12 cellular contexts compared by ENCODE assay signal in the genomic region with DNA sequence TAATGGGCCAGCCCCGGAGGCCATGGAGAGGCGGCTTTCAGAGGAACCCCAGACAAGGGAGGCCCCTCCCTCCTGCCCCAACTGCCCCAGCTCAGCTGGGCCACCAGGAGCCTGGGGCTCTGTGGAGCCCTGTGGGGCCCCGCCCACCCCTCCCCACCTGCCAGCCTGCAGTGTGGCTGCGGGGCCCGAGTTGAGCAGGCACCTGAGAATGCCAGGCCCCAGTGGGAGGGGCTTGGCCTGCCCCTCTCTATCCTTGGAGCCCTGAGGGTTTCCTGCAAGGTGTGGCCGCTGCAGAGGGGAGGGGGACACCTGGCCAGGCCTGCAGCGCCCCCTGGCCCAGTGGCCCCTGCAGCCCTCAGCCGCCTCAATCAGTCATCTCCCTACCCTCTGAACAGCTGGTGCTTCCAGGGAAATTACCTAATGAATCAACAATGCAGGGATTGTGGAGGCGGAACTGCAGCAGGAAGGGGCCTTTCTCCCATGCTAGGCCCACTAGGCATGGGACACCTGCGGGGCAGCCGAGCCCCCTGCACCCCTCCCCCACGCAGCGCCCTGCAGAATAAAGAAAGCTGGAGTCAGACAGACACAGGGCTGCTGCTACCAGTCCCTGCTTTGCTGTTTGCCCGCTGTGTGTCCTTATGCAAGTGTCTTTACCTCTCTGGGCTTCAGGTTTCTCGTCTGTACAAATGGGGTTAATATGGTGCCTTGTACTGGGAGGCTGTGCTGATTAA. TPM values are rescaled to one million over a fixed set of nuclear protein-coding genes. Genes with fewer than 3 reads are reported as not detected.
DNase-seq lines count a peak whose midpoint lies in the region; ATAC-seq and TF ChIP-seq lines count a peak whose summit lies in the region.
"Had no signal": no experiment of that assay in that cellular context is flagged by ENCODE, and none has a peak within 500 bp of the region (broad histone marks: within the 10 kb centered on the region; RNA-seq: fewer than 3 reads in every experiment).

No MANE protein-coding gene starts in this region.

- H3K36me3 Mint-ChIP-seq in nephron progenitor cell (ENCODE audit: low read depth), result no peaks in the 10 kb centered on the region
- H3K36me3 Mint-ChIP-seq in naive thymus-derived CD4-positive, alpha-beta T cell, result no peaks in the 10 kb centered on the region
- H3K36me3 Mint-ChIP-seq: memory B cell had no signal

- TF ChIP-seq CTCF in nephron progenitor cell (IDR thresholded peaks at IDR 0.05), result no peak

- no peaks in the 10 kb centered on the region for H3K79me1 ChIP-seq in mesenchymal stem cell (replicated peaks; ENCODE audit: low read length, poor library complexity, severe bottlenecking)

- ATAC-seq in GM18861 (IDR thresholded peaks at IDR 0.05; ENCODE audit: unreplicated experiment), result no peak
- no peak for ATAC-seq in naive thymus-derived CD4-positive, alpha-beta T cell
- ATAC-seq: activated CD4-positive, alpha-beta T cell treated with anti-CD3 and anti-CD28 coated beads for 36 hours had no signal

- H3K4me1 ChIP-seq in mesenchymal stem cell (ENCODE audit: control insufficient read depth, insufficient read depth, low read depth, low read length), result peaks cover 25% of the 10 kb centered on the region
- no peaks in the 10 kb centered on the region for H3K4me1 ChIP-seq in naive thymus-derived CD4-positive, alpha-beta T cell (ENCODE audit: control insufficient read depth in 2 of 2, insufficient read depth in 2 of 2, low read length in 2 of 2)

- intact Hi-C loops in naive thymus-derived CD4-positive, alpha-beta T cell (cut with micrococcal nuclease), result no loop called here

- no peak overlapping the region for H3K27ac Mint-ChIP-seq in nephron progenitor cell
- no peak overlapping the region for H3K27ac Mint-ChIP-seq in naive thymus-derived CD4-positive, alpha-beta T cell
- H3K27ac Mint-ChIP-seq: activated CD4-positive, alpha-beta T cell treated with anti-CD3 and anti-CD28 coated beads for 36 hours; memory B cell; stimulated activated naive CD8-positive, alpha-beta T cell treated with anti-CD3 and anti-CD28 coated beads, Interleukin-15, amount 100 ng/mL, for 72 hours had no signal

- H4K91ac ChIP-seq in mesenchymal stem cell (ENCODE audit: low read length), result no peak overlapping the region

- no peak overlapping the region for H3K4me3 ChIP-seq in mesenchymal stem cell (ENCODE audit: insufficient read depth in 1 of 2, low read depth in 1 of 2, low read length in 2 of 2)
- no peak overlapping the region for H3K4me3 ChIP-seq in naive thymus-derived CD4-positive, alpha-beta T cell (ENCODE audit: low read length)
- H3K4me3 ChIP-seq: Peyer's patch had no signal

- no peak overlapping the region for H2AFZ ChIP-seq in mesenchymal stem cell (ENCODE audit: low read depth, low read length)

- no peak overlapping the region for H3K23ac ChIP-seq in mesenchymal stem cell (ENCODE audit: low read length in 2 of 2)

- no peak overlapping the region for H2BK12ac ChIP-seq in mesenchymal stem cell (ENCODE audit: low read length in 2 of 2)

- H3K9me3 Mint-ChIP-seq in nephron progenitor cell, result no peaks in the 10 kb centered on the region
- H3K9me3 Mint-ChIP-seq in naive thymus-derived CD4-positive, alpha-beta T cell, result no peaks in the 10 kb centered on the region
- H3K9me3 Mint-ChIP-seq: memory B cell; stimulated activated naive CD8-positive, alpha-beta T cell treated with anti-CD3 and anti-CD28 coated beads, Interleukin-15, amount 100 ng/mL, for 72 hours had no signal

- WGBS in mesenchymal stem cell, result 26% methylated on average over 13 of the region's 15 CpGs

- H3K14ac ChIP-seq in mesenchymal stem cell (ENCODE audit: low read length in 2 of 2), result no peak overlapping the region

- peak overlapping the region; percentile 40 for H3K4me2 ChIP-seq in mesenchymal stem cell (ENCODE audit: low read length, poor library complexity, severe bottlenecking)

- H2BK120ac ChIP-seq in mesenchymal stem cell (ENCODE audit: low read depth, low read length), result no peak overlapping the region

- H3K27me3 ChIP-seq in mesenchymal stem cell (ENCODE audit: control insufficient read depth in 1 of 2, insufficient read depth in 1 of 2, low read length in 2 of 2), result peaks cover 61 to 82% of the 10 kb centered on the region in 2 experiments
- peaks cover 0 to 7% of the 10 kb centered on the region in 2 donors for H3K27me3 ChIP-seq in naive thymus-derived CD4-positive, alpha-beta T cell (ENCODE audit: control insufficient read depth in 2 of 2, insufficient read depth in 2 of 2, low read length in 2 of 2)

- no peaks in the 10 kb centered on the region for H3K36me3 ChIP-seq in mesenchymal stem cell (ENCODE audit: control insufficient read depth in 1 of 2, insufficient read depth in 2 of 2, low read depth in 1 of 2, low read length in 2 of 2)
- no peaks in the 10 kb centered on the region for H3K36me3 ChIP-seq in naive thymus-derived CD4-positive, alpha-beta T cell (ENCODE audit: control insufficient read depth in 2 of 3, insufficient read depth in 3 of 3, low read length in 3 of 3)
- H3K36me3 ChIP-seq: Peyer's patch had no signal

- H2BK5ac ChIP-seq in mesenchymal stem cell (ENCODE audit: low read depth, low read length, poor library complexity, severe bottlenecking), result no peak overlapping the region

- in situ Hi-C loops in T47D (cut with HindIII; ENCODE audit: low pct_unique_long_range_greater_than_20kb, low sequenced_read_pairs), result no loop called here

- H4K8ac ChIP-seq in mesenchymal stem cell (ENCODE audit: low read length), result no peak overlapping the region

- H3K4me3 Mint-ChIP-seq in nephron progenitor cell, result no peak overlapping the region
- H3K4me3 Mint-ChIP-seq in naive thymus-derived CD4-positive, alpha-beta T cell, result no peak overlapping the region
- H3K4me3 Mint-ChIP-seq: activated CD4-positive, alpha-beta T cell treated with anti-CD3 and anti-CD28 coated beads for 36 hours; memory B cell; stimulated activated naive CD8-positive, alpha-beta T cell treated with anti-CD3 and anti-CD28 coated beads, Interleukin-15, amount 100 ng/mL, for 72 hours had no signal

- no peaks in the 10 kb centered on the region for H3K9me3 ChIP-seq in mesenchymal stem cell (ENCODE audit: control insufficient read depth, low read length)
- H3K9me3 ChIP-seq in naive thymus-derived CD4-positive, alpha-beta T cell (ENCODE audit: control insufficient read depth in 2 of 3, low read length in 3 of 3), result no peaks in the 10 kb centered on the region
- H3K9me3 ChIP-seq: Peyer's patch had no signal

- H2AK5ac ChIP-seq in mesenchymal stem cell (ENCODE audit: low read length, severe bottlenecking), result no peak overlapping the region

- POLR2A ChIA-PET in naive thymus-derived CD4-positive, alpha-beta T cell (lab: Charles Lee), result no interaction called here

- no peak overlapping the region for H3K27ac ChIP-seq in mesenchymal stem cell (ENCODE audit: low read length, poor library complexity, severe bottlenecking)
- no peak overlapping the region for H3K27ac ChIP-seq in naive thymus-derived CD4-positive, alpha-beta T cell (ENCODE audit: low read depth, low read length)
- H3K27ac ChIP-seq: Peyer's patch had no signal

- H3K4me1 Mint-ChIP-seq in nephron progenitor cell, result peaks cover 70% of the 10 kb centered on the region
- H3K4me1 Mint-ChIP-seq in naive thymus-derived CD4-positive, alpha-beta T cell, result peaks cover 0 to 7% (median 0%) of the 10 kb centered on the region in 7 donors

- H3K4ac ChIP-seq in mesenchymal stem cell (ENCODE audit: low read depth in 1 of 2, low read length in 2 of 2), result no peak overlapping the region

- no peak overlapping the region for H2BK15ac ChIP-seq in mesenchymal stem cell (ENCODE audit: low read depth, poor library complexity, severe bottlenecking)

- H3K27me3 Mint-ChIP-seq in nephron progenitor cell (ENCODE audit: low read depth, poor library complexity), result peaks cover 28% of the 10 kb centered on the region
- peaks cover 12 to 42% (median 27%) of the 10 kb centered on the region in 5 donors for H3K27me3 Mint-ChIP-seq in naive thymus-derived CD4-positive, alpha-beta T cell

- H3K18ac ChIP-seq in mesenchymal stem cell (ENCODE audit: low read depth in 1 of 2, low read length in 2 of 2), result no peak overlapping the region

- no peak overlapping the region for H3K9ac ChIP-seq in mesenchymal stem cell (ENCODE audit: low read length)

- CTCF ChIA-PET in naive thymus-derived CD4-positive, alpha-beta T cell (lab: Charles Lee), result no interaction called here

- peak; percentile 84 for DNase-seq in Daoy (ENCODE audit: low read depth)
- peak; percentile 25 for DNase-seq in M059J (ENCODE audit: low read depth)
- DNase-seq in T47D (ENCODE audit: low read depth in 1 of 2, low spot score in 1 of 2), result peak; percentile 61 to 87
- DNase-seq in mesenchymal stem cell, result no peak
- no peak for DNase-seq in nephron progenitor cell
- DNase-seq in naive thymus-derived CD4-positive, alpha-beta T cell, result no peak
- DNase-seq in stimulated activated CD4-positive, alpha-beta T cell treated with anti-CD3 and anti-CD28 coated beads, Interleukin-4, amount 100 ng/mL, for 24 hours, result no peak
- DNase-seq: activated CD4-positive, alpha-beta T cell treated with anti-CD3 and anti-CD28 coated beads for 36 hours; Peyer's patch; stimulated activated naive CD8-positive, alpha-beta T cell treated with anti-CD3 and anti-CD28 coated beads, Interleukin-15, amount 100 ng/mL, for 72 hours had no signal

RNA-seq across cellular contexts. Expression of gene LMX1B, which starts 48.0 kb away (rescaled TPM):
- total RNA-seq in Daoy (2014; rRNA removed; shearing (Covaris generic)), result 1.5 and 4.6 TPM in 2 replicates
- 0.02 TPM in 1 of 2 replicates, not detected in the other for total RNA-seq in M059J (2014; rRNA removed; shearing (Covaris generic))
- not detected for polyA plus RNA-seq in mesenchymal stem cell (2013, experiment 1 of 2)
- polyA plus RNA-seq in mesenchymal stem cell (2013, experiment 2 of 2), result not detected
- not detected for total RNA-seq in naive thymus-derived CD4-positive, alpha-beta T cell
- not detected for polyA plus RNA-seq in naive thymus-derived CD4-positive, alpha-beta T cell
- total RNA-seq: activated CD4-positive, alpha-beta T cell treated with anti-CD3 and anti-CD28 coated beads for 36 hours; Peyer's patch had no signal

Comparison
In these comparisons a context has a peak if more than half of its experiments do, and no peak if none do; other contexts are left out.
1. DNase-seq: peak in Daoy (single experiment), M059J (single experiment) and T47D (2 of 2); none in mesenchymal stem cell (single experiment), nephron progenitor cell (single experiment), naive thymus-derived CD4-positive, alpha-beta T cell (0 of 9) and stimulated activated CD4-positive, alpha-beta T cell treated with anti-CD3 and anti-CD28 coated beads, Interleukin-4, amount 100 ng/mL, for 24 hours (single experiment).